Comparison of ENCODE assay signal across 19 cellular contexts in the genomic region with DNA sequence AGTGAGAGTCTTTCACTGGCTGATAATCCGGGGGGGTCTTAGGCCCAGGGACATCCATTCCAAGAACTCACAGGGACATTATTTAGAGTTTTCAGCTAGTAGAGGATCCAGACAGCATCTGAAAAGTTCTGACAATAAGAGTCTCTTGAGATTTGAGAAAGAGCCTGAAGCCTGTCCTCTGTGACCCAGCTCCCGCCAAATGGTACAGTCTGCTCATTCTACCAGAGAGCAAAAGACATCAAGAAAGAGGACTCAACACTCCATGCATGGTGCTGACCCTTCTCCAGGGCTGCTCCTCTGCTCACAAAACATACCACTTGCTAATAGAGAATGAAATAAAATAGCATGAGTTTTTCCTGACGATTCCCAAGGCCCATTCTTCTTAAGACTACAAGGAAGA.
A peak's percentile ranks its signal among the peaks of the same experiment; 100 is the strongest.
DNase-seq lines count a peak whose midpoint lies in the region; ATAC-seq and TF ChIP-seq lines count a peak whose summit lies in the region.
"Had no signal": no experiment of that assay in that cellular context is flagged by ENCODE, and none has a peak within 500 bp of the region (broad histone marks: within the 10 kb centered on the region; RNA-seq: fewer than 3 reads in every experiment).

No MANE protein-coding gene starts in this region.

- TF ChIP-seq CTCF in heart left ventricle (IDR thresholded peaks at IDR 0.05) (no peak), right atrium auricular region (IDR thresholded peaks at IDR 0.05) (no peak), heart right ventricle (IDR thresholded peaks at IDR 0.05) (no peak), upper lobe of right lung (IDR thresholded peaks at IDR 0.05) (no peak)

- ATAC-seq in Right ventricle myocardium inferior (peak; percentile 73), heart left ventricle (peak in 3 of 4 donors; percentile 36 to 53 (median 46)), heart right ventricle (peak in 5 of 8 donors; percentile 24 to 67 (median 51)), left ventricle myocardium superior (peak; percentile 75), upper lobe of right lung (no peak)
- ATAC-seq: A549; CD8-positive, alpha-beta T cell had no signal

- H3K9me3 ChIP-seq in heart left ventricle (no peaks in the 10 kb centered on the region), right atrium auricular region (no peaks in the 10 kb centered on the region), heart right ventricle (no peaks in the 10 kb centered on the region), upper lobe of right lung (no peaks in the 10 kb centered on the region)
- H3K9me3 ChIP-seq: A549; BLaER1 treated with 17β-estradiol and CSF1 and Interleukin-3, amounts not matched to agents 10 nM and 100 nM; Caco-2 had no signal

- H3K4me3 ChIP-seq in heart left ventricle (no peak overlapping the region), right atrium auricular region (no peak overlapping the region), heart right ventricle (no peak overlapping the region), upper lobe of right lung (no peak overlapping the region)
- H3K4me3 ChIP-seq: A549; BLaER1 treated with 17β-estradiol and CSF1 and Interleukin-3, amounts not matched to agents 10 nM and 100 nM had no signal

- H3K27ac ChIP-seq in heart left ventricle (peak overlapping the region in 3 of 12 donors; percentile 4 to 27 (median 19)), right atrium auricular region (peak overlapping the region in 1 of 2 donors; percentile 18), heart right ventricle (peak overlapping the region in 3 of 10 donors; percentile 3 to 19 (median 11)), upper lobe of right lung (no peak overlapping the region)
- H3K27ac ChIP-seq: 22Rv1; A549; BLaER1 treated with 17β-estradiol and CSF1 and Interleukin-3, amounts not matched to agents 10 nM and 100 nM; C4-2B had no signal

- H3K4me1 ChIP-seq in heart left ventricle (peaks cover 0 to 5% (median 0%) of the 10 kb centered on the region in 12 donors), right atrium auricular region (no peaks in the 10 kb centered on the region), heart right ventricle (peaks cover 0 to 19% (median 0%) of the 10 kb centered on the region in 9 donors), upper lobe of right lung (no peaks in the 10 kb centered on the region)
- H3K4me1 ChIP-seq: A549, Caco-2 had no signal

- H3K27me3 ChIP-seq in heart left ventricle (no peaks in the 10 kb centered on the region), right atrium auricular region (no peaks in the 10 kb centered on the region), heart right ventricle (no peaks in the 10 kb centered on the region), upper lobe of right lung (no peaks in the 10 kb centered on the region)
- H3K27me3 ChIP-seq: BLaER1 treated with 17β-estradiol and CSF1 and Interleukin-3, amounts not matched to agents 10 nM and 100 nM had no signal

- no peak for TF ChIP-seq POLR2A in heart left ventricle (IDR thresholded peaks at IDR 0.05)

- 58 to 72% (median 66%) methylated on average over 3 of the region's 3 CpGs for WGBS in heart left ventricle, 4 donors
- WGBS in heart right ventricle, 2 donors, result 69 to 70% methylated on average over 3 of the region's 3 CpGs

- H3K36me3 ChIP-seq in heart left ventricle, result peaks cover 0 to 9% (median 0%) of the 10 kb centered on the region in 9 donors
- H3K36me3 ChIP-seq in right atrium auricular region, result no peaks in the 10 kb centered on the region
- H3K36me3 ChIP-seq in heart right ventricle, result no peaks in the 10 kb centered on the region
- H3K36me3 ChIP-seq in upper lobe of right lung, result no peaks in the 10 kb centered on the region
- H3K36me3 ChIP-seq: BLaER1 treated with 17β-estradiol and CSF1 and Interleukin-3, amounts not matched to agents 10 nM and 100 nM had no signal

- DNase-seq in Right ventricle myocardium inferior (ENCODE audit: missing footprints) (peak; percentile 62), cardiac septum (ENCODE audit: low spot score) (no peak), heart left ventricle (peak in 1 of 5 donors; percentile 22), right atrium auricular region (ENCODE audit: low spot score) (no peak), heart right ventricle (no peak), left ventricle myocardium superior (no peak), hepatic stellate cell (ENCODE audit: low spot score) (no peak), upper lobe of right lung (no peak)
- DNase-seq: AML-193; Caco-2; Calu3; CD4-positive, alpha-beta T cell; CD8-positive, alpha-beta T cell; DMS79 treated with DMSO at 0.1 percent for 48 hours; GF-D8 had no signal

- intact Hi-C loops in Right ventricle myocardium inferior (cut with DNase I), result no loop called here
- intact Hi-C loops in cardiac septum (cut with DNase I), result no loop called here
- intact Hi-C loops in heart left ventricle (cut with DNase I), result no loop called here
- intact Hi-C loops in heart right ventricle (cut with DNase I), result no loop called here
- intact Hi-C loops in left ventricle myocardium superior (cut with micrococcal nuclease), result no loop called here
- intact Hi-C loops in upper lobe of right lung (cut with DNase I), result no loop called here
